In genomic region chr16:11990672-11991390, GRCh38 we compare ENCODE assay signal across 18 cellular contexts. TPM values are rescaled to one million over a fixed set of nuclear protein-coding genes. Genes with fewer than 3 reads are reported as not detected.
DNase-seq lines count a peak whose midpoint lies in the region; ATAC-seq and TF ChIP-seq lines count a peak whose summit lies in the region.
"Had no signal": no experiment of that assay in that cellular context is flagged by ENCODE, and none has a peak within 500 bp of the region (broad histone marks: within the 10 kb centered on the region; RNA-seq: fewer than 3 reads in every experiment).

No MANE protein-coding gene starts in this region.

- H3K9me3 Mint-ChIP-seq in neural progenitor cell (no peaks in the 10 kb centered on the region), MCF 10A (ENCODE audit: unreplicated experiment) (no peaks in the 10 kb centered on the region), chondrocyte (ENCODE audit: low read depth) (no peaks in the 10 kb centered on the region)
- H3K9me3 Mint-ChIP-seq: brain; stimulated activated memory B cell treated with anti-CD40 and anti-IgM and Interleukin-4, amounts not matched to agents 10 μg/mL and 1 μg/mL and 100 μg/mL, for 72 hours had no signal

- H3F3A ChIP-seq in neural progenitor cell (ENCODE audit: low read depth): peaks cover 8% of the 10 kb centered on the region

- H3K27me3 Mint-ChIP-seq in neural progenitor cell (ENCODE audit: insufficient read depth, low read depth): no peaks in the 10 kb centered on the region
- H3K27me3 Mint-ChIP-seq in MCF 10A (ENCODE audit: insufficient read depth, unreplicated experiment): no peaks in the 10 kb centered on the region
- H3K27me3 Mint-ChIP-seq in chondrocyte (ENCODE audit: low read depth): no peaks in the 10 kb centered on the region
- H3K27me3 Mint-ChIP-seq: activated CD4-positive, alpha-beta T cell treated with anti-CD3 and anti-CD28 coated beads for 36 hours; brain; stimulated activated memory B cell treated with anti-CD40 and anti-IgM and Interleukin-4, amounts not matched to agents 10 μg/mL and 1 μg/mL and 100 μg/mL, for 72 hours had no signal

- TF ChIP-seq CTCF in OCI-LY3 (IDR thresholded peaks at IDR 0.05; ENCODE audit: low read depth, low read length): no peak
- no peak for TF ChIP-seq CTCF in neural progenitor cell (IDR thresholded peaks at IDR 0.05)
- TF ChIP-seq CTCF in MCF 10A (IDR thresholded peaks at IDR 0.05; ENCODE audit: unreplicated experiment): no peak
- TF ChIP-seq CTCF in chondrocyte (IDR thresholded peaks at IDR 0.05): no peak
- no peak for TF ChIP-seq CTCF in osteoblast (IDR thresholded peaks at IDR 0.05; ENCODE audit: extremely low read depth, low read depth, low read length)

- POLR2A ChIA-PET in MCF 10A (lab: Yijun Ruan, JAX): interaction anchor here (0.6 kb wide), 1 partner anchor 10 kb away, joined by 3 read pairs; no protein-coding TSS in a partner anchor

- H4K20me1 ChIP-seq in OCI-LY3 (ENCODE audit: insufficient read depth, low read length) (no peaks in the 10 kb centered on the region), neural progenitor cell (ENCODE audit: low read depth) (peaks cover 5% of the 10 kb centered on the region), osteoblast (ENCODE audit: insufficient read depth, low read length) (peaks cover 16% of the 10 kb centered on the region)

- H3K27ac Mint-ChIP-seq in neural progenitor cell: peak overlapping the region; percentile 43
- no peak overlapping the region for H3K27ac Mint-ChIP-seq in MCF 10A (ENCODE audit: low read depth, unreplicated experiment)
- H3K27ac Mint-ChIP-seq in chondrocyte (ENCODE audit: unreplicated experiment): no peak overlapping the region
- H3K27ac Mint-ChIP-seq: activated CD4-positive, alpha-beta T cell treated with anti-CD3 and anti-CD28 coated beads for 36 hours had no signal

- BruUV-seq in MCF 10A (replicated peaks; lab: Mats Ljungman, UMichigan): no TSS peak

- ATAC-seq in GM18511 (IDR thresholded peaks at IDR 0.05; ENCODE audit: unreplicated experiment) (peak; percentile 67), GM21786 (IDR thresholded peaks at IDR 0.05; ENCODE audit: unreplicated experiment) (peak; percentile 40)
- ATAC-seq: activated CD4-positive, alpha-beta T cell treated with anti-CD3 and anti-CD28 coated beads for 36 hours; stimulated activated memory B cell treated with anti-CD40 and anti-IgM and Interleukin-4, amounts not matched to agents 10 μg/mL and 1 μg/mL and 100 μg/mL, for 72 hours had no signal

- no peaks in the 10 kb centered on the region for H3K36me3 ChIP-seq in OCI-LY3 (replicated peaks; ENCODE audit: low read depth, low read length)
- H3K36me3 ChIP-seq in neural progenitor cell: no peaks in the 10 kb centered on the region
- no peaks in the 10 kb centered on the region for H3K36me3 ChIP-seq in osteoblast (ENCODE audit: insufficient read depth, low read length)

- CTCF ChIA-PET in MCF 10A (lab: Yijun Ruan, JAX): interaction anchor here (0.6 kb wide), 1 partner anchor 11 kb away, joined by 3 read pairs; no protein-coding TSS in a partner anchor

- peaks cover 67% of the 10 kb centered on the region for H3K4me1 ChIP-seq in OCI-LY3 (ENCODE audit: low read length)
- H3K4me1 ChIP-seq in neural progenitor cell: peaks cover 24% of the 10 kb centered on the region
- no peaks in the 10 kb centered on the region for H3K4me1 ChIP-seq in osteoblast (ENCODE audit: insufficient read depth, low read length)

- H3K4me1 Mint-ChIP-seq in neural progenitor cell: peaks cover 9% of the 10 kb centered on the region
- H3K4me1 Mint-ChIP-seq in MCF 10A (ENCODE audit: insufficient read depth, unreplicated experiment): no peaks in the 10 kb centered on the region
- H3K4me1 Mint-ChIP-seq in chondrocyte (ENCODE audit: low read depth): no peaks in the 10 kb centered on the region
- H3K4me1 Mint-ChIP-seq: activated CD4-positive, alpha-beta T cell treated with anti-CD3 and anti-CD28 coated beads for 36 hours had no signal

- H3K4me2 ChIP-seq in OCI-LY3 (ENCODE audit: low read length) (peak overlapping the region; percentile 67), neural progenitor cell (no peak overlapping the region), osteoblast (ENCODE audit: insufficient read depth, low read length) (no peak overlapping the region)

- H3K9me3 ChIP-seq in OCI-LY3 (ENCODE audit: insufficient read depth, low read length): no peaks in the 10 kb centered on the region
- H3K9me3 ChIP-seq in neural progenitor cell (ENCODE audit: low read depth): no peaks in the 10 kb centered on the region
- no peaks in the 10 kb centered on the region for H3K9me3 ChIP-seq in osteoblast (ENCODE audit: low read depth, low read length)

- H3K4me3 ChIP-seq in OCI-LY3 (ENCODE audit: low read length): peak overlapping the region; percentile 47
- H3K4me3 ChIP-seq in neural progenitor cell: no peak overlapping the region
- H3K4me3 ChIP-seq in osteoblast (ENCODE audit: insufficient read depth, low read length): no peak overlapping the region

- H3K27me3 ChIP-seq in OCI-LY3 (ENCODE audit: low read depth, low read length) (no peaks in the 10 kb centered on the region), neural progenitor cell (no peaks in the 10 kb centered on the region), osteoblast (ENCODE audit: insufficient read depth, low read length) (no peaks in the 10 kb centered on the region)

- H2AFZ ChIP-seq in OCI-LY3 (ENCODE audit: low read depth, low read length) (no peak overlapping the region), neural progenitor cell (replicated peaks) (no peak overlapping the region), osteoblast (ENCODE audit: low read length) (no peak overlapping the region)
- H2AFZ ChIP-seq: parathyroid adenoma had no signal

- H3K4me3 Mint-ChIP-seq in neural progenitor cell (no peak overlapping the region), MCF 10A (ENCODE audit: unreplicated experiment) (no peak overlapping the region), chondrocyte (ENCODE audit: unreplicated experiment) (no peak overlapping the region)
- H3K4me3 Mint-ChIP-seq: activated CD4-positive, alpha-beta T cell treated with anti-CD3 and anti-CD28 coated beads for 36 hours; brain; stimulated activated memory B cell treated with anti-CD40 and anti-IgM and Interleukin-4, amounts not matched to agents 10 μg/mL and 1 μg/mL and 100 μg/mL, for 72 hours had no signal

- H3K36me3 Mint-ChIP-seq in neural progenitor cell: no peaks in the 10 kb centered on the region
- no peaks in the 10 kb centered on the region for H3K36me3 Mint-ChIP-seq in MCF 10A (ENCODE audit: insufficient read depth, unreplicated experiment)
- H3K36me3 Mint-ChIP-seq in chondrocyte (ENCODE audit: low read depth): no peaks in the 10 kb centered on the region
- H3K36me3 Mint-ChIP-seq: brain had no signal

- H3K9ac ChIP-seq in OCI-LY3 (ENCODE audit: low read length) (peak overlapping the region; percentile 1; the same call in 1 of the 2 replicates), neural progenitor cell (no peak overlapping the region)
- H3K9ac ChIP-seq: parathyroid adenoma had no signal

- intact Hi-C loops in MCF 10A (cut with micrococcal nuclease): no loop called here

- peak overlapping the region; percentile 29 for H3K27ac ChIP-seq in OCI-LY3 (ENCODE audit: low read length)
- no peak overlapping the region for H3K27ac ChIP-seq in neural progenitor cell
- no peak overlapping the region for H3K27ac ChIP-seq in osteoblast (ENCODE audit: low read depth, low read length)
- H3K27ac ChIP-seq: parathyroid adenoma had no signal

- DNase-seq in neural progenitor cell (ENCODE audit: low spot score): no peak
- DNase-seq in activated T-cell treated with anti-CD3 and anti-CD28 coated beads, Interleukin-2, amount 50 U/mL, for 1 hour: no peak
- no peak for DNase-seq in MCF 10A (ENCODE audit: unreplicated experiment)
- DNase-seq in chondrocyte (ENCODE audit: low spot score): no peak
- no peak for DNase-seq in osteoblast (ENCODE audit: insufficient read length, low spot score, missing footprints)
- DNase-seq: activated CD4-positive, alpha-beta T cell treated with anti-CD3 and anti-CD28 coated beads for 36 hours; activated naive CD4-positive, alpha-beta T cell treated with anti-CD3 and anti-CD28 coated beads, Interleukin-2, amount 50 U/mL, for 16 hours; KBM-7; NCI-H1092 treated with DMSO at 0.1 percent for 48 hours; NCI-H2227 treated with DMSO at 0.1 percent for 48 hours had no signal

- peaks cover 13% of the 10 kb centered on the region for H3K79me2 ChIP-seq in OCI-LY3 (ENCODE audit: low read length)
- H3K79me2 ChIP-seq in neural progenitor cell (ENCODE audit: low read depth): no peaks in the 10 kb centered on the region
- peaks cover 50% of the 10 kb centered on the region for H3K79me2 ChIP-seq in osteoblast (ENCODE audit: insufficient read depth, low read length)

RNA-seq across cellular contexts. Expression of gene SNX29, which starts 14.3 kb away (rescaled TPM):
- total RNA-seq in neural progenitor cell (ENCODE audit: low replicate concordance) (6.3 and 7.2 TPM in 2 replicates), MCF 10A (2022) (12.0 and 13.6 TPM in 2 replicates), chondrocyte (13.6 to 23.2 TPM (median 14.3 TPM) in 3 replicates), osteoblast (30.8 and 34.5 TPM in 2 replicates)

RNA-seq across cellular contexts. Expression of gene TNFRSF17, which starts 25.8 kb away (rescaled TPM):
- total RNA-seq in neural progenitor cell (ENCODE audit: low replicate concordance): not detected in 2 replicates
- total RNA-seq in MCF 10A (2022): not detected in 2 replicates
- not detected in 3 replicates for total RNA-seq in chondrocyte
- not detected in 2 replicates for total RNA-seq in osteoblast
- total RNA-seq: activated CD4-positive, alpha-beta T cell treated with anti-CD3 and anti-CD28 coated beads for 36 hours; H4; kidney epithelial cell had no signal

RNA-seq across cellular contexts. Expression of gene NPIPB2, which starts 49.0 kb away (rescaled TPM):
- total RNA-seq in neural progenitor cell (ENCODE audit: low replicate concordance) (7.3 TPM in 2 replicates), MCF 10A (2022) (17.2 and 17.4 TPM in 2 replicates), chondrocyte (5.9 to 11.9 TPM (median 6.2 TPM) in 3 replicates), osteoblast (1.8 and 4.7 TPM in 2 replicates)
